1 cellular context compared by ENCODE assay signal in genomic region chr20:31572701-31573554, GRCh38.
A peak's percentile ranks its signal among the peaks of the same experiment; 100 is the strongest.
TF ChIP-seq lines count a peak whose summit lies in the region.

No MANE protein-coding gene starts in this region.

TF ChIP-seq in K562, 482 proteins besides CTCF, POLR2A, EP300 and RAD21 (continued from another document and continues in another):
- TF ChIP-seq SMAD1 (IDR thresholded peaks at IDR 0.05; ENCODE audit: low read depth, low read length, partially characterized antibody): peak; percentile 61
- peak; percentile 81 for TF ChIP-seq KLF6 (CRISPR knock-in tag; IDR thresholded peaks at IDR 0.05; ENCODE audit: borderline replicate concordance)
- TF ChIP-seq E2F6 (IDR thresholded peaks at IDR 0.05; ENCODE audit: borderline replicate concordance in 1 of 2, extremely low read depth in 1 of 2, insufficient read depth in 1 of 2, insufficient read length in 1 of 2, low read depth in 1 of 2, low read length in 1 of 2, poor library complexity in 1 of 2, severe bottlenecking in 1 of 2): peak; percentile 57 to 67
- TF ChIP-seq ZNF79 (CRISPR knock-in tag; IDR thresholded peaks at IDR 0.05; ENCODE audit: low read depth): peak; percentile 65; the same call in 1 of the 2 replicates
- TF ChIP-seq MEF2A (IDR thresholded peaks at IDR 0.05; ENCODE audit: control insufficient read depth, low read depth, low read length): no peak
- TF ChIP-seq EHMT2 (IDR thresholded peaks at IDR 0.05): no peak
- peak; percentile 24; the same call in 1 of the 2 replicates for TF ChIP-seq ZBTB12 (CRISPR knock-in tag; IDR thresholded peaks at IDR 0.05)
- TF ChIP-seq NR2C2 (CRISPR knock-in tag; IDR thresholded peaks at IDR 0.05): peak; percentile 97
- peak; percentile 99 for TF ChIP-seq NR2C2 (tag; IDR thresholded peaks at IDR 0.05)
- TF ChIP-seq SMARCA4 (IDR thresholded peaks at IDR 0.05): peak; percentile 94
- peak; percentile 37; the same call in 1 of the 2 replicates for TF ChIP-seq CBX1 (IDR thresholded peaks at IDR 0.05; ENCODE audit: low read depth)
- no peak; the same call in none of the 2 replicates for TF ChIP-seq ZNF512 (tag; IDR thresholded peaks at IDR 0.05)
- TF ChIP-seq ILK (tag; IDR thresholded peaks at IDR 0.05; ENCODE audit: borderline replicate concordance, low read depth): no peak
- TF ChIP-seq NFE2L1 (tag; IDR thresholded peaks at IDR 0.05; ENCODE audit: borderline replicate concordance, low read depth): peak; percentile 36; the same call in 1 of the 2 replicates
- TF ChIP-seq THRB (CRISPR knock-in tag; conservative IDR thresholded peaks at IDR 0.05): peak; percentile 48; the same call in 1 of the 2 replicates
- TF ChIP-seq SMC3 (conservative IDR thresholded peaks at IDR 0.05; ENCODE audit: insufficient read depth, low read depth, low read length): 0 out of 2 replicates have a peak, but pooled peaks have one; percentile 13
- TF ChIP-seq ZNF121 (CRISPR knock-in tag; conservative IDR thresholded peaks at IDR 0.05): no peak
- no peak for TF ChIP-seq PRMT5 (CRISPR knock-in tag; IDR thresholded peaks at IDR 0.05)
- no peak for TF ChIP-seq CGGBP1 (CRISPR knock-in tag; IDR thresholded peaks at IDR 0.05)
- TF ChIP-seq ZNF507 (tag; conservative IDR thresholded peaks at IDR 0.05): no peak
- no peak for TF ChIP-seq MTF1 (CRISPR knock-in tag; IDR thresholded peaks at IDR 0.05; ENCODE audit: borderline replicate concordance)
- no peak for TF ChIP-seq WHSC1 (IDR thresholded peaks at IDR 0.05; ENCODE audit: low read length)
- TF ChIP-seq ZNF740 (CRISPR knock-in tag; IDR thresholded peaks at IDR 0.05): no peak
- TF ChIP-seq ZNF740 (tag; IDR thresholded peaks at IDR 0.05): no peak
- TF ChIP-seq ARID1B (IDR thresholded peaks at IDR 0.05): peak; percentile 87
- no peak for TF ChIP-seq PHTF2 (CRISPR knock-in tag; IDR thresholded peaks at IDR 0.05)
- peak; percentile 55; the same call in 1 of the 2 replicates for TF ChIP-seq TOE1 (IDR thresholded peaks at IDR 0.05; ENCODE audit: borderline replicate concordance)
- TF ChIP-seq TOE1 (CRISPR knock-in tag; IDR thresholded peaks at IDR 0.05; ENCODE audit: borderline replicate concordance, low read depth): no peak
- TF ChIP-seq TFE3 (CRISPR knock-in tag; IDR thresholded peaks at IDR 0.05): no peak; the same call in 1 of the 2 replicates
- 0 out of 2 replicates have a peak, but pooled peaks have one; percentile 73 for TF ChIP-seq E2F3 (CRISPR knock-in tag; IDR thresholded peaks at IDR 0.05)
- no peak for TF ChIP-seq NCOA4 (IDR thresholded peaks at IDR 0.05; ENCODE audit: partially characterized antibody)
- TF ChIP-seq ASH1L (IDR thresholded peaks at IDR 0.05; ENCODE audit: borderline replicate concordance, low read depth, partially characterized antibody): no peak
- TF ChIP-seq ZFX (CRISPR knock-in tag; IDR thresholded peaks at IDR 0.05): peak; percentile 89
- no peak for TF ChIP-seq CLOCK (CRISPR knock-in tag; IDR thresholded peaks at IDR 0.05; ENCODE audit: borderline replicate concordance)
- peak; percentile 83; the same call in 1 of the 2 replicates for TF ChIP-seq ZNF197 (CRISPR knock-in tag; IDR thresholded peaks at IDR 0.05; ENCODE audit: low read depth)
- TF ChIP-seq HES1 (IDR thresholded peaks at IDR 0.05; ENCODE audit: low read depth): 0 out of 2 replicates have a peak, but pooled peaks have one; percentile 24
- TF ChIP-seq E2F5 (CRISPR knock-in tag; IDR thresholded peaks at IDR 0.05): no peak
- no peak; the same call in none of the 2 replicates for TF ChIP-seq TRIM28 (IDR thresholded peaks at IDR 0.05)
- TF ChIP-seq ZNF316 (IDR thresholded peaks at IDR 0.05): peak; percentile 91
- TF ChIP-seq KDM5B (IDR thresholded peaks at IDR 0.05; ENCODE audit: insufficient replicate concordance, low read depth, low read length): peak; percentile 58
- no peak for TF ChIP-seq U2AF1 (optimal IDR thresholded peaks at IDR 0.05; ENCODE audit: low read depth, low read length)
- TF ChIP-seq KDM1A (IDR thresholded peaks at IDR 0.05): peak in 1 of 2 experiments; percentile 37; a peak in 1 of 4 replicates
- TF ChIP-seq FOXJ2 (tag; IDR thresholded peaks at IDR 0.05): no peak
- peak in 1 of 2 experiments; percentile 53; a peak in 1 of 4 replicates for TF ChIP-seq SRF (CRISPR knock-in tag; IDR thresholded peaks at IDR 0.05)
- TF ChIP-seq CEBPZ (IDR thresholded peaks at IDR 0.05; ENCODE audit: borderline replicate concordance, low read depth, low read length): no peak
- TF ChIP-seq SAFB (IDR thresholded peaks at IDR 0.05; ENCODE audit: borderline replicate concordance, low read depth, low read length): no peak
- peak; percentile 4; the same call in 1 of the 2 replicates for TF ChIP-seq MECOM (CRISPR knock-in tag; IDR thresholded peaks at IDR 0.05)
- no peak for TF ChIP-seq HNRNPH1 (optimal IDR thresholded peaks at IDR 0.05; ENCODE audit: low read depth, low read length)
- peak in 1 of 2 experiments; percentile 47; a peak in 1 of 4 replicates for TF ChIP-seq ETV6 (IDR thresholded peaks at IDR 0.05; ENCODE audit: borderline replicate concordance in 1 of 2, low read depth in 2 of 2, low read length in 1 of 2)
- TF ChIP-seq ETV6 (CRISPR knock-in tag; IDR thresholded peaks at IDR 0.05; ENCODE audit: borderline replicate concordance): no peak
- TF ChIP-seq ZFP30 (CRISPR knock-in tag; IDR thresholded peaks at IDR 0.05; ENCODE audit: borderline replicate concordance): no peak
- no peak for TF ChIP-seq ZNF174 (CRISPR knock-in tag; IDR thresholded peaks at IDR 0.05)
